Comparison of ENCODE assay signal across 1 cellular context in the genomic region with DNA sequence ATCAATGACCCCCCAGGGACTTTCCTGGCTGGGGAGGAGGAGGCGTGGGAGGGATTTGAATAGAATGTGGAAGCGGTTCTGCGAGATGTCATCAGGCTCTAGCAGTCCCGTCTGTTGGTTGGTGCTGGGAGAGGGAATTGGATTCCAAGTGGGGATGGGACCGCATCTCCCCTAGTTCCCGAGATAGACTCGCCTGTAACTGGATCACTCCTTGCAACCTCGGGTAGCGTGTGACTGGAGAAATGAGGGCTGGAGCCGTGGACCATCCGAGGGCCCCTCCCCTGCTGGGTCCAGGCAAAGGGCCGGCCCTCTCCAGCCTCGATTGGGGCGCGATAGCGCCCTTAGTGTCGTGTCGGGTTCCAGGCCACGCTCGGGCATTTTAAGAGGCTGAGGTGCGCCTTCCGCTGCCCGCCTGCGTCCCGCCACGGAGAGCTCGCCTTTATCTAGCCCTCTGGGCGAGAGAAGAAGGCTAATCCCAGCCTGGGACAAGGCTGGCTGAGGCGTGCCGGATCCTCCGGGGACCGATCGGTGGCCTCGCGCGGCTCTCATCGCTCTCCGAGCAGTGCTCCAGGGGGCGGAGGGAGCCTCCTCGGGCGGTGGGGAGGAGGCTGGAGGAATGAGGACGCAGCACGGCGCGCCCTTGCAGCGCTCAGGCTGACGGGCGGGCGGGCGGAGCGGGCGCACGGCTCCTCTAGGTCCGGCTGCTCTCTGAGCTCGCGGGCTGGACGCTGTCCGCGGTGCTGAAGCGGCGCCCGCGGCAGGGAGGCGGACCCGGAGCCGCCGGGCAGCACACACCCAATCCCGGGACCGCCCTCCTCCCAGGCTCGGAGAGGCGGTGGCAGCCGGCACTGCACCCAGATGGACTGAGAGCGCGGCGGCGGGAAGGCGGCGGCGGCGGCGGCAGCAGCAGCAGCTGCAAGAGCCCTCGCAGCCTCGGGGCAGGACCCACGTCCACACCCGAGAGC.
A peak's percentile ranks its signal among the peaks of the same experiment; 100 is the strongest.
TF ChIP-seq lines count a peak whose summit lies in the region.

No MANE protein-coding gene starts in this region.

TF ChIP-seq in HepG2, 621 proteins besides CTCF, POLR2A, EP300 and RAD21 (continued from another document and continues in another):
- TF ChIP-seq ZNF691 (CRISPR knock-in tag; IDR thresholded peaks at IDR 0.05; ENCODE audit: borderline replicate concordance, low read depth) (peak; percentile 99), ZMAT3 (CRISPR knock-in tag; conservative IDR thresholded peaks at IDR 0.05) (peak; percentile 100), POLR2AphosphoS5 (IDR thresholded peaks at IDR 0.05; ENCODE audit: low read depth, low read length) (no peak), ZNF781 (CRISPR knock-in tag; IDR thresholded peaks at IDR 0.05; ENCODE audit: borderline replicate concordance, not compliant biosample characterization) (peak; percentile 95), HNRNPK (IDR thresholded peaks at IDR 0.05; ENCODE audit: low read depth, low read length, poor library complexity, severe bottlenecking) (no peak), ATF7-NPFF (CRISPR knock-in tag; IDR thresholded peaks at IDR 0.05; ENCODE audit: low read depth) (peak; percentile 99), TCF7 (IDR thresholded peaks at IDR 0.05; ENCODE audit: low read depth) (no peak), ZBTB1 (CRISPR knock-in tag; IDR thresholded peaks at IDR 0.05; ENCODE audit: borderline replicate concordance) (peak; percentile 77; the same call in 1 of the 2 replicates), MEF2D (CRISPR knock-in tag; IDR thresholded peaks at IDR 0.05) (peak; percentile 85), ZNF570 (CRISPR knock-in tag; IDR thresholded peaks at IDR 0.05; ENCODE audit: borderline replicate concordance) (peak; percentile 72; the same call in 1 of the 2 replicates), CEBPB (IDR thresholded peaks at IDR 0.05; ENCODE audit: borderline replicate concordance, low read depth, low read length) (no peak), ZNF557 (CRISPR knock-in tag; IDR thresholded peaks at IDR 0.05) (peak; percentile 99), MIER2 (CRISPR knock-in tag; IDR thresholded peaks at IDR 0.05) (peak; percentile 100), FOXM1 (CRISPR knock-in tag; IDR thresholded peaks at IDR 0.05) (peak; percentile 93; the same call in 1 of the 2 replicates), ZNF414 (CRISPR knock-in tag; IDR thresholded peaks at IDR 0.05) (peak; percentile 89; the same call in 1 of the 2 replicates), HMG20B (CRISPR knock-in tag; conservative IDR thresholded peaks at IDR 0.05) (0 out of 2 replicates have a peak, but pooled peaks have one; percentile 40), PRDM10 (CRISPR knock-in tag; IDR thresholded peaks at IDR 0.05; ENCODE audit: low read depth) (peak; percentile 68; the same call in 1 of the 2 replicates), POLR2G (IDR thresholded peaks at IDR 0.05; ENCODE audit: low read depth, low read length) (no peak), SAP130 (CRISPR knock-in tag; IDR thresholded peaks at IDR 0.05; ENCODE audit: low read depth) (peak; percentile 98), ZSCAN20 (CRISPR knock-in tag; IDR thresholded peaks at IDR 0.05; ENCODE audit: borderline replicate concordance) (peak; percentile 99), TEAD3 (CRISPR knock-in tag; optimal IDR thresholded peaks at IDR 0.05; ENCODE audit: borderline replicate concordance) (peak; percentile 83), ZNF225 (CRISPR knock-in tag; IDR thresholded peaks at IDR 0.05) (peak; percentile 98), ZNF343 (CRISPR knock-in tag; IDR thresholded peaks at IDR 0.05) (peak; percentile 85; the same call in 1 of the 2 replicates), ARNT2 (CRISPR knock-in tag; IDR thresholded peaks at IDR 0.05; ENCODE audit: low read depth) (peak; percentile 100), GZF1 (CRISPR knock-in tag; IDR thresholded peaks at IDR 0.05) (peak; percentile 90), ATF7 (IDR thresholded peaks at IDR 0.05) (no peak), ATF7 (CRISPR knock-in tag; IDR thresholded peaks at IDR 0.05) (no peak), SP140L (CRISPR knock-in tag; IDR thresholded peaks at IDR 0.05; ENCODE audit: borderline replicate concordance) (peak; percentile 99; the same call in 1 of the 2 replicates), MAFG (CRISPR knock-in tag; IDR thresholded peaks at IDR 0.05) (no peak), HHEX (CRISPR knock-in tag; IDR thresholded peaks at IDR 0.05) (no peak)
- TF ChIP-seq, protein P1, sequence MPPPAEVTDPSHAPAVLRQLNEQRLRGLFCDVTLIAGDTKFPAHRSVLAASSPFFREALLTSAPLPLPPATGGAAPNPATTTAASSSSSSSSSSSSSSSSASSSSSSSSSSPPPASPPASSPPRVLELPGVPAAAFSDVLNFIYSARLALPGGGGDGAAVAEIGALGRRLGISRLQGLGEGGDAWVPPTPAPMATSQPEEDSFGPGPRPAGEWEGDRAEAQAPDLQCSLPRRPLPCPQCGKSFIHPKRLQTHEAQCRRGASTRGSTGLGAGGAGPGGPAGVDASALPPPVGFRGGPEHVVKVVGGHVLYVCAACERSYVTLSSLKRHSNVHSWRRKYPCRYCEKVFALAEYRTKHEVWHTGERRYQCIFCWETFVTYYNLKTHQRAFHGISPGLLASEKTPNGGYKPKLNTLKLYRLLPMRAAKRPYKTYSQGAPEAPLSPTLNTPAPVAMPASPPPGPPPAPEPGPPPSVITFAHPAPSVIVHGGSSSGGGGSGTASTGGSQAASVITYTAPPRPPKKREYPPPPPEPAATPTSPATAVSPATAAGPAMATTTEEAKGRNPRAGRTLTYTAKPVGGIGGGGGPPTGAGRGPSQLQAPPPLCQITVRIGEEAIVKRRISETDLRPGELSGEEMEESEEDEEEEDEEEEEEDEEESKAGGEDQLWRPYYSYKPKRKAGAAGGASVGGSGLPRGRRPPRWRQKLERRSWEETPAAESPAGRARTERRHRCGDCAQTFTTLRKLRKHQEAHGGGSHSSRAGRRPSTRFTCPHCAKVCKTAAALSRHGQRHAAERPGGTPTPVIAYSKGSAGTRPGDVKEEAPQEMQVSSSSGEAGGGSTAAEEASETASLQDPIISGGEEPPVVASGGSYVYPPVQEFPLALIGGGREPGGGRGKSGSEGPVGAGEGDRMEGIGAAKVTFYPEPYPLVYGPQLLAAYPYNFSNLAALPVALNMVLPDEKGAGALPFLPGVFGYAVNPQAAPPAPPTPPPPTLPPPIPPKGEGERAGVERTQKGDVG (CRISPR knock-in tag; IDR thresholded peaks at IDR 0.05; ENCODE audit: borderline replicate concordance): peak; percentile 31; the same call in 1 of the 2 replicates
- TF ChIP-seq, protein P2, sequence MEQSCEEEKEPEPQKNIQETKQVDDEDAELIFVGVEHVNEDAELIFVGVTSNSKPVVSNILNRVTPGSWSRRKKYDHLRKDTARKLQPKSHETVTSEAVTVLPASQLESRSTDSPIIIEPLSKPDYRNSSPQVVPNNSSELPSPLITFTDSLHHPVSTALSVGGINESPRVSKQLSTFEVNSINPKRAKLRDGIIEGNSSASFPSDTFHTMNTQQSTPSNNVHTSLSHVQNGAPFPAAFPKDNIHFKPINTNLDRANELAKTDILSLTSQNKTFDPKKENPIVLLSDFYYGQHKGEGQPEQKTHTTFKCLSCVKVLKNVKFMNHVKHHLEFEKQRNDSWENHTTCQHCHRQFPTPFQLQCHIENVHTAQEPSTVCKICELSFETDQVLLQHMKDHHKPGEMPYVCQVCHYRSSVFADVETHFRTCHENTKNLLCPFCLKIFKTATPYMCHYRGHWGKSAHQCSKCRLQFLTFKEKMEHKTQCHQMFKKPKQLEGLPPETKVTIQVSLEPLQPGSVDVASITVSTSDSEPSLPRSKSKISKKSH (CRISPR knock-in tag; IDR thresholded peaks at IDR 0.05; ENCODE audit: borderline replicate concordance): peak; percentile 83; the same call in 1 of the 2 replicates
- TF ChIP-seq, protein P3, sequence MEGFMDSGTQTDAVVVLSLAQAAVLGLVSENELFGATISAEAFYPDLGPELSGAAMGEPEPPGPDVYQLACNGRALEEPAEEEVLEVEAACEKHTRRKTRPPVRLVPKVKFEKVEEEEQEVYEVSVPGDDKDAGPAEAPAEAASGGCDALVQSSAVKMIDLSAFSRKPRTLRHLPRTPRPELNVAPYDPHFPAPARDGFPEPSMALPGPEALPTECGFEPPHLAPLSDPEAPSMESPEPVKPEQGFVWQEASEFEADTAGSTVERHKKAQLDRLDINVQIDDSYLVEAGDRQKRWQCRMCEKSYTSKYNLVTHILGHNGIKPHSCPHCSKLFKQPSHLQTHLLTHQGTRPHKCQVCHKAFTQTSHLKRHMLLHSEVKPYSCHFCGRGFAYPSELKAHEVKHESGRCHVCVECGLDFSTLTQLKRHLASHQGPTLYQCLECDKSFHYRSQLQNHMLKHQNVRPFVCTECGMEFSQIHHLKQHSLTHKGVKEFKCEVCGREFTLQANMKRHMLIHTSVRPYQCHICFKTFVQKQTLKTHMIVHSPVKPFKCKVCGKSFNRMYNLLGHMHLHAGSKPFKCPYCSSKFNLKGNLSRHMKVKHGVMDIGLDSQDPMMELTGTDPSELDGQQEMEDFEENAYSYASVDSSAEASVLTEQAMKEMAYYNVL (CRISPR knock-in tag; IDR thresholded peaks at IDR 0.05; ENCODE audit: borderline replicate concordance): peak; percentile 85; the same call in 1 of the 2 replicates
- TF ChIP-seq, protein P4, sequence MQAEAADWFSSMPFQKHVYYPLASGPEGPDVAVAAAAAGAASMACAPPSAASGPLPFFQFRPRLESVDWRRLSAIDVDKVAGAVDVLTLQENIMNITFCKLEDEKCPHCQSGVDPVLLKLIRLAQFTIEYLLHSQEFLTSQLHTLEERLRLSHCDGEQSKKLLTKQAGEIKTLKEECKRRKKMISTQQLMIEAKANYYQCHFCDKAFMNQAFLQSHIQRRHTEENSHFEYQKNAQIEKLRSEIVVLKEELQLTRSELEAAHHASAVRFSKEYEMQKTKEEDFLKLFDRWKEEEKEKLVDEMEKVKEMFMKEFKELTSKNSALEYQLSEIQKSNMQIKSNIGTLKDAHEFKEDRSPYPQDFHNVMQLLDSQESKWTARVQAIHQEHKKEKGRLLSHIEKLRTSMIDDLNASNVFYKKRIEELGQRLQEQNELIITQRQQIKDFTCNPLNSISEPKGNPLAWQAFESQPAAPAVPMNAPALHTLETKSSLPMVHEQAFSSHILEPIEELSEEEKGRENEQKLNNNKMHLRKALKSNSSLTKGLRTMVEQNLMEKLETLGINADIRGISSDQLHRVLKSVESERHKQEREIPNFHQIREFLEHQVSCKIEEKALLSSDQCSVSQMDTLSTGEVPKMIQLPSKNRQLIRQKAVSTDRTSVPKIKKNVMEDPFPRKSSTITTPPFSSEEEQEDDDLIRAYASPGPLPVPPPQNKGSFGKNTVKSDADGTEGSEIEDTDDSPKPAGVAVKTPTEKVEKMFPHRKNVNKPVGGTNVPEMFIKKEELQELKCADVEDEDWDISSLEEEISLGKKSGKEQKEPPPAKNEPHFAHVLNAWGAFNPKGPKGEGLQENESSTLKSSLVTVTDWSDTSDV (CRISPR knock-in tag; IDR thresholded peaks at IDR 0.05): peak; percentile 98; the same call in 1 of the 2 replicates
- TF ChIP-seq, protein P5, sequence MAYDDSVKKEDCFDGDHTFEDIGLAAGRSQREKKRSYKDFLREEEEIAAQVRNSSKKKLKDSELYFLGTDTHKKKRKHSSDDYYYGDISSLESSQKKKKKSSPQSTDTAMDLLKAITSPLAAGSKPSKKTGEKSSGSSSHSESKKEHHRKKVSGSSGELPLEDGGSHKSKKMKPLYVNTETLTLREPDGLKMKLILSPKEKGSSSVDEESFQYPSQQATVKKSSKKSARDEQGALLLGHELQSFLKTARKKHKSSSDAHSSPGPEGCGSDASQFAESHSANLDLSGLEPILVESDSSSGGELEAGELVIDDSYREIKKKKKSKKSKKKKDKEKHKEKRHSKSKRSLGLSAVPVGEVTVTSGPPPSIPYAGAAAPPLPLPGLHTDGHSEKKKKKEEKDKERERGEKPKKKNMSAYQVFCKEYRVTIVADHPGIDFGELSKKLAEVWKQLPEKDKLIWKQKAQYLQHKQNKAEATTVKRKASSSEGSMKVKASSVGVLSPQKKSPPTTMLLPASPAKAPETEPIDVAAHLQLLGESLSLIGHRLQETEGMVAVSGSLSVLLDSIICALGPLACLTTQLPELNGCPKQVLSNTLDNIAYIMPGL (CRISPR knock-in tag; IDR thresholded peaks at IDR 0.05; ENCODE audit: borderline replicate concordance in 1 of 2, low read depth in 1 of 2): peak; percentile 39 to 81; a peak in 3 of 4 replicates
